ENCODE assay signal across 32 cellular contexts in genomic region chr4:1500231-1500965, GRCh38.
DNase-seq lines count a peak whose midpoint lies in the region; ATAC-seq, FAIRE-seq and TF ChIP-seq lines count a peak whose summit lies in the region.
"Had no signal": no experiment of that assay in that cellular context is flagged by ENCODE, and none has a peak within 500 bp of the region (broad histone marks: within the 10 kb centered on the region; RNA-seq: fewer than 3 reads in every experiment).

No MANE protein-coding gene starts in this region.

- H3K9me3 ChIP-seq in Karpas-422 (ENCODE audit: low read length) (no peaks in the 10 kb centered on the region), psoas muscle (no peaks in the 10 kb centered on the region)
- H3K9me3 ChIP-seq: MG63, thoracic aorta, vagina had no signal

- no peak for FAIRE-seq in H54 (lab: Jason Lieb, UNC)
- FAIRE-seq: A204.1, keratinocyte had no signal

- H3K27ac Mint-ChIP-seq in activated naive CD4-positive, alpha-beta T cell treated with anti-CD3 and anti-CD28 coated beads, Interleukin-2, amount 10 ng/mL, durations not matched to agents 7 days and 5 days: no peak overlapping the region
- H3K27ac Mint-ChIP-seq: activated CD4-positive, alpha-beta T cell treated with anti-CD3 and anti-CD28 coated beads, Interleukin-2, amount 10 ng/mL, durations not matched to agents 24 days and 14 days; activated T-cell treated with anti-CD3 and anti-CD28 coated beads, Interleukin-2, amount 50 U/mL, for 24 hours; CD8-positive, alpha-beta T cell; neural progenitor cell; progenitor cell of endocrine pancreas; T-helper 2 cell treated with Interferon-gamma antibody and Interleukin-4, amounts not matched to agents 5 μg/mL and 100 μg/mL, for 36 hours had no signal

- H3K36me3 ChIP-seq in Karpas-422 (ENCODE audit: insufficient read depth, low read length) (no peaks in the 10 kb centered on the region), psoas muscle (ENCODE audit: insufficient read depth in 1 of 2, low read depth in 1 of 2) (no peaks in the 10 kb centered on the region)
- H3K36me3 ChIP-seq: brain microvascular endothelial cell, MG63, neural progenitor cell, thoracic aorta, vagina had no signal

- H3K79me2 ChIP-seq in Karpas-422 (ENCODE audit: low read length): no peaks in the 10 kb centered on the region

- H3K4me3 ChIP-seq in Karpas-422 (ENCODE audit: low read length) (no peak overlapping the region), psoas muscle (no peak overlapping the region)
- H3K4me3 ChIP-seq: lung, MG63, neural progenitor cell, thoracic aorta, vagina had no signal

- no peak overlapping the region for H2AFZ ChIP-seq in Karpas-422 (ENCODE audit: low read length)
- H2AFZ ChIP-seq: neural progenitor cell had no signal

- H3K27ac ChIP-seq in Karpas-422 (ENCODE audit: low read length): no peak overlapping the region
- no peak overlapping the region for H3K27ac ChIP-seq in psoas muscle
- H3K27ac ChIP-seq: brain microvascular endothelial cell, epithelial cell of prostate, neural progenitor cell, thoracic aorta, vagina had no signal

- no peaks in the 10 kb centered on the region for H3K27me3 Mint-ChIP-seq in activated naive CD4-positive, alpha-beta T cell treated with anti-CD3 and anti-CD28 coated beads, Interleukin-2, amount 10 ng/mL, durations not matched to agents 7 days and 5 days
- H3K27me3 Mint-ChIP-seq: activated CD4-positive, alpha-beta T cell treated with anti-CD3 and anti-CD28 coated beads, Interleukin-2, amount 10 ng/mL, durations not matched to agents 24 days and 14 days; activated T-cell treated with anti-CD3 and anti-CD28 coated beads, Interleukin-2, amount 50 U/mL, for 24 hours; progenitor cell of endocrine pancreas had no signal

- no peaks in the 10 kb centered on the region for H3K4me1 Mint-ChIP-seq in activated naive CD4-positive, alpha-beta T cell treated with anti-CD3 and anti-CD28 coated beads, Interleukin-2, amount 10 ng/mL, durations not matched to agents 7 days and 5 days
- H3K4me1 Mint-ChIP-seq: activated CD4-positive, alpha-beta T cell treated with anti-CD3 and anti-CD28 coated beads, Interleukin-2, amount 10 ng/mL, durations not matched to agents 24 days and 14 days had no signal

- CTCF ChIA-PET in activated naive CD4-positive, alpha-beta T cell treated with anti-CD3 and anti-CD28 coated beads, Interleukin-2, amount 10 ng/mL, durations not matched to agents 7 days and 5 days (lab: Charles Lee): no interaction called here

- peak; percentile 14 for DNase-seq in activated naive CD4-positive, alpha-beta T cell treated with anti-CD3 and anti-CD28 coated beads, Interleukin-2, amount 10 ng/mL, durations not matched to agents 7 days and 5 days
- DNase-seq in activated naive CD4-positive, alpha-beta T cell (lab: John Stamatoyannopoulos, UW): no peak
- peak; percentile 43 for DNase-seq in Karpas-422
- DNase-seq in iPS-NIHi11 (ENCODE audit: low spot score): peak; percentile 21
- peak; percentile 1 to 41 for DNase-seq in psoas muscle
- no peak for DNase-seq in activated gamma-delta T cell treated with Interleukin-2 at 50 U/mL for 16 hours
- no peak for DNase-seq in H54 (ENCODE audit: insufficient read length, low spot score)
- DNase-seq: activated CD4-positive, alpha-beta T cell treated with anti-CD3 and anti-CD28 coated beads, Interleukin-2, amount 10 ng/mL, durations not matched to agents 24 days and 14 days; activated naive CD4-positive, alpha-beta T cell treated with Interleukin-2 at 50 U/mL for 16 hours; activated T-cell treated with anti-CD3 and anti-CD28 coated beads, Interleukin-2, amount 50 U/mL, for 24 hours; amniotic stem cell; brain microvascular endothelial cell; DMS153; effector CD4-positive, alpha-beta T cell; glutamatergic neuron; MG63; NCI-H1417 treated with DMSO at 0.1 percent for 48 hours; NCI-H2081; NCI-H345; NCI-H82; stimulated activated naive CD4-positive, alpha-beta T cell treated with Interleukin-2 at 50 U/mL for 16 hours had no signal

- H3K9me3 Mint-ChIP-seq in activated naive CD4-positive, alpha-beta T cell treated with anti-CD3 and anti-CD28 coated beads, Interleukin-2, amount 10 ng/mL, durations not matched to agents 7 days and 5 days: no peaks in the 10 kb centered on the region
- H3K9me3 Mint-ChIP-seq: activated CD4-positive, alpha-beta T cell treated with anti-CD3 and anti-CD28 coated beads, Interleukin-2, amount 10 ng/mL, durations not matched to agents 24 days and 14 days; activated T-cell treated with anti-CD3 and anti-CD28 coated beads, Interleukin-2, amount 50 U/mL, for 24 hours; CD8-positive, alpha-beta T cell; neural progenitor cell; T-helper 2 cell treated with Interferon-gamma antibody and Interleukin-4, amounts not matched to agents 5 μg/mL and 100 μg/mL, for 36 hours had no signal

- no peaks in the 10 kb centered on the region for H3K9me2 ChIP-seq in Karpas-422 (replicated peaks; ENCODE audit: insufficient read depth, low read length)

- no peaks in the 10 kb centered on the region for H3K36me3 Mint-ChIP-seq in activated naive CD4-positive, alpha-beta T cell treated with anti-CD3 and anti-CD28 coated beads, Interleukin-2, amount 10 ng/mL, durations not matched to agents 7 days and 5 days
- H3K36me3 Mint-ChIP-seq: CD8-positive, alpha-beta T cell; neural progenitor cell had no signal

- ATAC-seq in psoas muscle (no peak), HG02588 (IDR thresholded peaks at IDR 0.05; ENCODE audit: unreplicated experiment) (no peak)
- ATAC-seq: CD8-positive, alpha-beta T cell had no signal

- no peak overlapping the region for H3K4me3 Mint-ChIP-seq in activated naive CD4-positive, alpha-beta T cell treated with anti-CD3 and anti-CD28 coated beads, Interleukin-2, amount 10 ng/mL, durations not matched to agents 7 days and 5 days
- H3K4me3 Mint-ChIP-seq: activated CD4-positive, alpha-beta T cell treated with anti-CD3 and anti-CD28 coated beads, Interleukin-2, amount 10 ng/mL, durations not matched to agents 24 days and 14 days; activated T-cell treated with anti-CD3 and anti-CD28 coated beads, Interleukin-2, amount 50 U/mL, for 24 hours; CD8-positive, alpha-beta T cell; neural progenitor cell; T-helper 2 cell treated with Interferon-gamma antibody and Interleukin-4, amounts not matched to agents 5 μg/mL and 100 μg/mL, for 36 hours had no signal

- H3K4me2 ChIP-seq in Karpas-422 (ENCODE audit: low read depth, low read length, poor library complexity, severe bottlenecking): no peak overlapping the region
- H3K4me2 ChIP-seq: neural progenitor cell had no signal

- TF ChIP-seq CTCF in psoas muscle (IDR thresholded peaks at IDR 0.05): no peak

- no peaks in the 10 kb centered on the region for H4K20me1 ChIP-seq in Karpas-422 (ENCODE audit: insufficient read depth, low read depth, low read length)

- TF ChIP-seq POLR2A in H54 (IDR thresholded peaks at IDR 0.05; ENCODE audit: low read depth, low read length): no peak

- H3K9ac ChIP-seq in Karpas-422 (ENCODE audit: low read length): no peak overlapping the region
- H3K9ac ChIP-seq: neural progenitor cell had no signal

- 85 to 88% (median 88%) methylated on average over 15 to 18 of the region's 18 CpGs for WGBS in psoas muscle, 3 donors

- H3K4me1 ChIP-seq in Karpas-422 (ENCODE audit: low read length) (no peaks in the 10 kb centered on the region), psoas muscle (no peaks in the 10 kb centered on the region)
- H3K4me1 ChIP-seq: neural progenitor cell, vagina had no signal

- intact Hi-C loops in psoas muscle (cut with DNase I): no loop called here

- no peaks in the 10 kb centered on the region for H3K27me3 ChIP-seq in Karpas-422 (ENCODE audit: low read length)
- H3K27me3 ChIP-seq in psoas muscle (ENCODE audit: insufficient read depth in 3 of 3, low read length in 2 of 3): peaks cover 0 to 22% (median 4%) of the 10 kb centered on the region in 3 donors
- H3K27me3 ChIP-seq: brain microvascular endothelial cell, MG63, vagina had no signal

Comparison
In these comparisons a context has a peak if more than half of its experiments do, and no peak if none do; other contexts are left out.
1. DNase-seq: peak in activated naive CD4-positive, alpha-beta T cell treated with anti-CD3 and anti-CD28 coated beads, Interleukin-2, amount 10 ng/mL, durations not matched to agents 7 days and 5 days (single experiment), Karpas-422 (single experiment), iPS-NIHi11 (single experiment) and psoas muscle (2 of 2); none in activated naive CD4-positive, alpha-beta T cell (0 of 4), activated gamma-delta T cell treated with Interleukin-2 at 50 U/mL for 16 hours (single experiment) and H54 (single experiment).